Comparison of ENCODE assay signal across 19 cellular contexts in the genomic region with DNA sequence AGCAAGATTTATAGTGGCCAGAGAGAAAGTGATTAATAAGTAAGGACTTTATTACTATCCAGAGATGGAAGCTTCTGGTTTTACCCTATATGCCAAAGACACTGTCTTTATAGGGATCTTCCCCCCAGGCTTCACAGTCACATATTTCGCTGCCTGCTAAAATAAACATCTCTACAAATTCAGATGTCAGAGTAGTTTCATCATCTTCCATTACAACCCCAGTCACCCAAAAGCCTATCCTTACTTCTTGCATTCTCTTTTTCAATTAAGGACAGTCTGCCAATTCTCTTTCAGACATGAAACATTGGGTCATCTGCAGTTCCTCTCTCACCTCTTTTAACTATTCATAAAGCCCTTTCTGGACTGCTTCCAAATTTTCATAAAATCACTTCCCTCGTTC. TPM values are rescaled to one million over a fixed set of nuclear protein-coding genes. Genes with fewer than 3 reads are reported as not detected.
DNase-seq lines count a peak whose midpoint lies in the region; ATAC-seq, FAIRE-seq and TF ChIP-seq lines count a peak whose summit lies in the region.
"Had no signal": no experiment of that assay in that cellular context is flagged by ENCODE, and none has a peak within 500 bp of the region (broad histone marks: within the 10 kb centered on the region; RNA-seq: fewer than 3 reads in every experiment).

No MANE protein-coding gene starts in this region.

- peak overlapping the region; percentile 8 to 82 (median 30) for H3K27ac Mint-ChIP-seq in immature natural killer cell

- H3K36me3 ChIP-seq in heart right ventricle: peaks cover 0 to 75% (median 3%) of the 10 kb centered on the region in 9 donors

- no peak for TF ChIP-seq CTCF in AG09309 (IDR thresholded peaks at IDR 0.05; ENCODE audit: control insufficient read depth, insufficient read depth, low read depth, low read length, missing control alignments)
- TF ChIP-seq CTCF in heart right ventricle (IDR thresholded peaks at IDR 0.05): no peak

- H3K9me3 Mint-ChIP-seq in immature natural killer cell: no peaks in the 10 kb centered on the region

- peaks cover 5 to 25% (median 20%) of the 10 kb centered on the region in 3 donors for H3K36me3 Mint-ChIP-seq in immature natural killer cell

- intact Hi-C loops in heart right ventricle (cut with DNase I): no loop called here

- DNase-seq in AG09309 (ENCODE audit: low read depth): peak; percentile 95
- no peak for DNase-seq in GM18507 (ENCODE audit: extremely low spot score, insufficient read length, low read depth)
- DNase-seq in amniotic epithelial cell (ENCODE audit: low read depth): peak; percentile 21
- no peak for DNase-seq in immature natural killer cell
- no peak for DNase-seq in heart right ventricle
- DNase-seq in HuH-7.5 (ENCODE audit: low spot score): no peak
- no peak for DNase-seq in caudate nucleus (lab: John Stamatoyannopoulos, UW)
- DNase-seq in activated gamma-delta T cell treated with Interleukin-2 at 50 U/mL for 16 hours: no peak
- DNase-seq: activated T-cell treated with anti-CD3 and anti-CD28 coated beads, Interleukin-2, amount 50 U/mL, for 48 hours; head of caudate nucleus; mammary epithelial cell; NCI-H446 treated with DMSO at 0.1 percent for 48 hours; posterior cingulate gyrus; stimulated activated CD4-positive, alpha-beta T cell treated with anti-CD3 and anti-CD28 coated beads, Interleukin-2, amount 100 ng/mL, for 24 hours; stimulated activated naive CD4-positive, alpha-beta T cell had no signal

- H3K27me3 ChIP-seq in heart right ventricle: no peaks in the 10 kb centered on the region

- H3K4me1 ChIP-seq in heart right ventricle: peaks cover 0 to 68% (median 61%) of the 10 kb centered on the region in 9 donors

- no peaks in the 10 kb centered on the region for H3K9me3 ChIP-seq in heart right ventricle

- peaks cover 13 to 39% of the 10 kb centered on the region in 2 donors for H3K4me1 Mint-ChIP-seq in immature natural killer cell

- H3K4me3 ChIP-seq in AG09309 (ENCODE audit: control insufficient read depth, low read depth, low read length) (no peak overlapping the region), heart right ventricle (no peak overlapping the region)
- H3K4me3 ChIP-seq: coronary artery had no signal

- H3K27me3 Mint-ChIP-seq in immature natural killer cell (ENCODE audit: low read depth in 3 of 3): peaks cover 0 to 1% (median 0%) of the 10 kb centered on the region in 3 donors

- H3K27ac ChIP-seq in heart right ventricle (no peak overlapping the region), caudate nucleus (ENCODE audit: low read depth, low read length) (no peak overlapping the region)
- H3K27ac ChIP-seq: coronary artery, VCaP had no signal

- peak; percentile 45 for FAIRE-seq in GM18507 (lab: Jason Lieb, UNC)
- FAIRE-seq: D721Med, GM12891 had no signal

- WGBS in heart right ventricle, 2 donors: 48 to 56% methylated on average over 2 of the region's 2 CpGs

- H3K4me3 Mint-ChIP-seq in immature natural killer cell: no peak overlapping the region

- ATAC-seq in heart right ventricle: no peak

RNA-seq across cellular contexts. Expression of a gene that starts 28.3 kb away (rescaled TPM):
- 10 to 100 TPM; 48.7 to 64.8 (median 59.4) TPM for polyA plus RNA-seq in immature natural killer cell
- total RNA-seq in heart right ventricle: 10 to 100 TPM; 36.8 to 62.2 (median 45.7) TPM
- polyA plus RNA-seq in heart right ventricle: 1 to 10 TPM; 4.6 to 5.5 TPM

Comparison
In these comparisons a context has a peak if more than half of its experiments do, and no peak if none do; other contexts are left out.
1. DNase-seq: peak in AG09309 (single experiment) and amniotic epithelial cell (single experiment); none in GM18507 (single experiment), immature natural killer cell (0 of 3), heart right ventricle (0 of 2), HuH-7.5 (single experiment), caudate nucleus (0 of 61) and activated gamma-delta T cell treated with Interleukin-2 at 50 U/mL for 16 hours (single experiment).
2. RNA of a gene that starts 28.3 kb away (polyA plus RNA-seq): 48.7 to 64.8 TPM in immature natural killer cell; 4.6 to 5.5 TPM in heart right ventricle; every median in the first group is over 4 times any median in the second.